In the genomic region with DNA sequence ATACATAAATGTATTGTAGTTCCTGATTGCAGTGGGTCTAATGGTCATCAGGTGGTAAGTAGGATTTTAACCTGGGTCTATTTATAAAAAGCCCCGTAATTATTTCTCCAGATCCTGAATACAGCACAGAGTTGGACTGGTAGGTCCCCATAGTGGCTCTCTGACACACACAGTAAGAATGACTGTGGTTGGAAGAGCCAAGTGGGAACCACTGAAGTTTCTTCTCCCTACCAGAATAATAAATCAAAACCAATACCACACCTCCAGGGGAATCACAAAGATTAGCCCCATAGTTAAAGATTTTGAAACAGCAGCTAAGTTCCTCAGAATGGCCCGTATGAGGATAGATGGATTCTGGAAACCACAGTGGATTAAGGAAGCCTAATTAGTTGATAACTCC, we compare ENCODE assay signal across 1 cellular context.
TF ChIP-seq lines count a peak whose summit lies in the region.

No MANE protein-coding gene starts in this region.

TF ChIP-seq in IMR-90, 13 proteins besides CTCF, POLR2A, EP300 and RAD21 (continued from another document):
- TF ChIP-seq, protein P1, sequence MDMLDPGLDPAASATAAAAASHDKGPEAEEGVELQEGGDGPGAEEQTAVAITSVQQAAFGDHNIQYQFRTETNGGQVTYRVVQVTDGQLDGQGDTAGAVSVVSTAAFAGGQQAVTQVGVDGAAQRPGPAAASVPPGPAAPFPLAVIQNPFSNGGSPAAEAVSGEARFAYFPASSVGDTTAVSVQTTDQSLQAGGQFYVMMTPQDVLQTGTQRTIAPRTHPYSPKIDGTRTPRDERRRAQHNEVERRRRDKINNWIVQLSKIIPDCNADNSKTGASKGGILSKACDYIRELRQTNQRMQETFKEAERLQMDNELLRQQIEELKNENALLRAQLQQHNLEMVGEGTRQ (IDR thresholded peaks at IDR 0.05; ENCODE audit: low read depth, low read length), result no peak
- TF ChIP-seq, protein P2, sequence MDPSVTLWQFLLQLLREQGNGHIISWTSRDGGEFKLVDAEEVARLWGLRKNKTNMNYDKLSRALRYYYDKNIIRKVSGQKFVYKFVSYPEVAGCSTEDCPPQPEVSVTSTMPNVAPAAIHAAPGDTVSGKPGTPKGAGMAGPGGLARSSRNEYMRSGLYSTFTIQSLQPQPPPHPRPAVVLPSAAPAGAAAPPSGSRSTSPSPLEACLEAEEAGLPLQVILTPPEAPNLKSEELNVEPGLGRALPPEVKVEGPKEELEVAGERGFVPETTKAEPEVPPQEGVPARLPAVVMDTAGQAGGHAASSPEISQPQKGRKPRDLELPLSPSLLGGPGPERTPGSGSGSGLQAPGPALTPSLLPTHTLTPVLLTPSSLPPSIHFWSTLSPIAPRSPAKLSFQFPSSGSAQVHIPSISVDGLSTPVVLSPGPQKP (IDR thresholded peaks at IDR 0.05; ENCODE audit: borderline replicate concordance, low read depth, low read length), result no peak
- TF ChIP-seq MAZ (IDR thresholded peaks at IDR 0.05; ENCODE audit: borderline replicate concordance, low read depth, low read length) (no peak), FOS (IDR thresholded peaks at IDR 0.05; ENCODE audit: low read depth, low read length) (no peak), CEBPB (IDR thresholded peaks at IDR 0.05; ENCODE audit: low read depth, low read length) (no peak), RFX5 (IDR thresholded peaks at IDR 0.05; ENCODE audit: low read depth, low read length) (no peak), RCOR1 (IDR thresholded peaks at IDR 0.05; ENCODE audit: insufficient replicate concordance, low read length) (no peak), BHLHE40 (IDR thresholded peaks at IDR 0.05; ENCODE audit: low read depth, low read length) (no peak), CHD1 (IDR thresholded peaks at IDR 0.05; ENCODE audit: low read depth, low read length) (no peak), NFE2L2 (IDR thresholded peaks at IDR 0.05; ENCODE audit: low read depth, low read length) (no peak)
